Comparison of ENCODE assay signal across 7 cellular contexts in the genomic region with DNA sequence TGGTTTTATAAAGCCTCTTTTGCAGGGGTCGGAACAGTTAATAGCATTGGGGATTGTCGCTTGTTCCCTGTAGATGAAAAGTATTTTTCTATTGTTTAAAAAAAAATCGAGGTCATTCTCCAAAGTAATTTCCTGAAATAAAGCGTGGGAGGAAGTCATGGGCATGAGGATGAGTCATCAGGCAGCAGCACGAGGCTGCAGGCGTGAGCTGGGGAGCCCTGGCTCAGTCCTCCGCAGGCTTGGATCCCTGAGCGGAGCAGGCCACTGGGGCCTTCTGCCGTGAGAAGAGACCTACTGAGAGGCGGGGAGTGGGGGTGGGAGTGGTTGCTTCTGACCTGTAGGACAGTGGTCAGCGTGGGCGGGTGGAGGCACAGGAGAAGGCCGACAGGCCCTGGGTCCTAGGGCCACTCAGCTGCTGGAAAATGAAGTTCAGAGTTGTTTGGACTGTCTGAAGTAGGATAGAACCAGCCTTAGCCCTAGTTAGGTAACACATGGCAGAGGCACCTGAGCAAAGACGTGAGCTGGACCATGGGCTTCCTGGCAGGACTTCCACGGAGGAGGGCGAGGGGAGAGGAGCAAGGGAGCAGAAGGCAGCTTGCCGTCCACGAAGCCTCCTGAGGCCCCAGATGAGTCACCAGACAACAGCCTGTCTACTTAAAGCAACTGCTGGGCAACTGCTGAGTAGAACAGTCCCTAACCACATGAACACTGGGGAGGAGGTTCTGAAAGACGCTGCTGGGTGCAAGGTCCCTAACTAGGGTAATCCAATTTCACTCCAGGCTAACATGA. TPM values are rescaled to one million over a fixed set of nuclear protein-coding genes. Genes with fewer than 3 reads are reported as not detected.
DNase-seq lines count a peak whose midpoint lies in the region; ATAC-seq and TF ChIP-seq lines count a peak whose summit lies in the region.

No MANE protein-coding gene starts in this region.

- H3K36me3 Mint-ChIP-seq in activated T-cell treated with anti-CD3 and anti-CD28 coated beads, Interleukin-2, amount 50 U/mL, for 24 hours (ENCODE audit: low read depth): peaks cover 5% of the 10 kb centered on the region

- H4K91ac ChIP-seq in neuronal stem cell (ENCODE audit: low read depth, low read length, poor library complexity): no peak overlapping the region

- no CpG with 5 or more reads among the region's 19 CpGs for WGBS in neuronal stem cell (ENCODE audit: extremely low coverage in 2 of 2, insufficient read length in 2 of 2, insufficient replicate concordance in 1 of 2), 2 donors
- 4 to 5% methylated on average over 19 of the region's 19 CpGs for WGBS in aorta, 2 donors

- H3K4ac ChIP-seq in neuronal stem cell (ENCODE audit: low read length): no peak overlapping the region

- no peak for TF ChIP-seq CTCF in fibroblast of mammary gland (conservative IDR thresholded peaks at IDR 0.05; ENCODE audit: control insufficient read depth, insufficient read depth, low read depth, low read length)

- H3K4me2 ChIP-seq in neuronal stem cell (ENCODE audit: insufficient read depth, low read length, poor library complexity, severe bottlenecking): no peak overlapping the region

- H2BK12ac ChIP-seq in neuronal stem cell (ENCODE audit: low read length): no peak overlapping the region

- no peak overlapping the region for H2BK15ac ChIP-seq in neuronal stem cell (ENCODE audit: low read length)

- H2AK5ac ChIP-seq in neuronal stem cell (ENCODE audit: low read depth, low read length): no peak overlapping the region

- no peak overlapping the region for H3K4me3 Mint-ChIP-seq in activated T-cell treated with anti-CD3 and anti-CD28 coated beads, Interleukin-2, amount 50 U/mL, for 24 hours

- H3K9me3 Mint-ChIP-seq in activated T-cell treated with anti-CD3 and anti-CD28 coated beads, Interleukin-2, amount 50 U/mL, for 24 hours: peaks cover 7% of the 10 kb centered on the region

- H3K9ac ChIP-seq in neuronal stem cell (ENCODE audit: low read depth, low read length, poor library complexity): no peak overlapping the region

- peak overlapping the region; percentile 34 for H3K27ac ChIP-seq in neuronal stem cell (replicated peaks; ENCODE audit: low read length)
- peak overlapping the region; percentile 90 to 99 for H3K27ac ChIP-seq in aorta (ENCODE audit: low read depth in 1 of 2, low read length in 2 of 2)

- peak overlapping the region; percentile 88 for H2AFZ ChIP-seq in neuronal stem cell (ENCODE audit: low read length)

- H3K4me3 ChIP-seq in MG63 (no peak overlapping the region), fibroblast of mammary gland (ENCODE audit: control insufficient read depth, low read depth, low read length) (no peak overlapping the region), neuronal stem cell (ENCODE audit: low read length in 2 of 2) (no peak overlapping the region), aorta (ENCODE audit: low read length in 2 of 2) (peak overlapping the region in 1 of 2 donors; percentile 10)

- H3K79me1 ChIP-seq in neuronal stem cell (ENCODE audit: low read depth, low read length): no peaks in the 10 kb centered on the region

- H3K23ac ChIP-seq in neuronal stem cell (ENCODE audit: low read depth, low read length, poor library complexity): no peak overlapping the region

- DNase-seq in MG63 (peak; percentile 95), fibroblast of mammary gland (ENCODE audit: low read depth) (peak; percentile 99), neuronal stem cell (ENCODE audit: low spot score) (no peak), aorta (peak; percentile 95), NCI-H1694 treated with DMSO at 0.1 percent for 48 hours (lab: John Stamatoyannopoulos, UW) (no peak)
- peak; percentile 58 for DNase-seq in activated T-cell treated with anti-CD3 and anti-CD28 coated beads, Interleukin-2, amount 50 U/mL, for 24 hours

- H3K9me3 ChIP-seq in MG63 (0 out of 2 replicates have a peak, but pooled peaks cover 3% of the 10 kb centered on the region), neuronal stem cell (replicated peaks in 1 of 2; ENCODE audit: control insufficient read depth in 2 of 2, insufficient read depth in 1 of 2, low read depth in 1 of 2, low read length in 2 of 2) (peaks cover 2 to 9% of the 10 kb centered on the region in 2 donors), aorta (ENCODE audit: control insufficient read depth, low read length) (peaks cover 2% of the 10 kb centered on the region)

- peaks cover 8 to 9% of the 10 kb centered on the region in 2 donors for H3K4me1 ChIP-seq in neuronal stem cell (ENCODE audit: control insufficient read depth in 2 of 2, insufficient read depth in 1 of 2, low read depth in 1 of 2, low read length in 2 of 2)
- H3K4me1 ChIP-seq in aorta (ENCODE audit: control insufficient read depth in 1 of 2, insufficient read depth in 2 of 2, low read length in 2 of 2): peaks cover 0 to 2% of the 10 kb centered on the region in 2 donors

- H3K27ac Mint-ChIP-seq in activated T-cell treated with anti-CD3 and anti-CD28 coated beads, Interleukin-2, amount 50 U/mL, for 24 hours: peak overlapping the region; percentile 86

- no peak overlapping the region for H2BK5ac ChIP-seq in neuronal stem cell (ENCODE audit: low read length)

- no peak overlapping the region for H3K14ac ChIP-seq in neuronal stem cell (ENCODE audit: low read length)

- H3K27me3 ChIP-seq in MG63 (no peaks in the 10 kb centered on the region), neuronal stem cell (ENCODE audit: control insufficient read depth in 3 of 3, insufficient read depth in 3 of 3, low read depth in 1 of 3, low read length in 3 of 3) (no peaks in the 10 kb centered on the region), aorta (ENCODE audit: control insufficient read depth in 1 of 2, insufficient read depth in 2 of 2, low read length in 1 of 2) (no peaks in the 10 kb centered on the region)

- ATAC-seq in GM18867 (IDR thresholded peaks at IDR 0.05; ENCODE audit: unreplicated experiment): peak; percentile 55
- peak; percentile 97 for ATAC-seq in aorta (ENCODE audit: low FRiP score)

- H3K27me3 Mint-ChIP-seq in activated T-cell treated with anti-CD3 and anti-CD28 coated beads, Interleukin-2, amount 50 U/mL, for 24 hours: no peaks in the 10 kb centered on the region

- intact Hi-C loops in aorta (cut with DNase I): no loop called here

- H3K4me1 Mint-ChIP-seq in activated T-cell treated with anti-CD3 and anti-CD28 coated beads, Interleukin-2, amount 50 U/mL, for 24 hours (ENCODE audit: low read depth): peaks cover 34% of the 10 kb centered on the region

- H2BK120ac ChIP-seq in neuronal stem cell (ENCODE audit: low read depth, low read length): no peak overlapping the region

- H3K18ac ChIP-seq in neuronal stem cell (ENCODE audit: low read length): peak overlapping the region; percentile 20

- H3K36me3 ChIP-seq in MG63 (no peaks in the 10 kb centered on the region), neuronal stem cell (replicated peaks in 1 of 2; ENCODE audit: control insufficient read depth in 2 of 2, insufficient read depth in 2 of 2, low read length in 2 of 2) (peaks cover 0 to 2% of the 10 kb centered on the region in 2 donors), aorta (ENCODE audit: control insufficient read depth in 1 of 2, insufficient read depth in 2 of 2, low read length in 1 of 2) (no peaks in the 10 kb centered on the region)

- no peak overlapping the region for H4K8ac ChIP-seq in neuronal stem cell (ENCODE audit: low read depth, low read length)

RNA-seq across cellular contexts. Expression of a gene that starts 21.1 kb away (rescaled TPM):
- total RNA-seq in MG63 (2014; rRNA removed; shearing (Covaris generic); ENCODE audit: low replicate concordance): 90.5 and 117 TPM in 2 replicates
- 2.4 TPM for polyA plus RNA-seq in neuronal stem cell (2013, experiment 1 of 2)
- 3.1 TPM for polyA plus RNA-seq in neuronal stem cell (2013, experiment 2 of 2)
- 100 to 1,000 TPM; 104 to 155 TPM for total RNA-seq in aorta
- 100 to 1,000 TPM; 272 to 547 TPM for polyA plus RNA-seq in aorta

RNA-seq across cellular contexts. Expression of a gene that starts 56.5 kb away (rescaled TPM):
- total RNA-seq in MG63 (2014; rRNA removed; shearing (Covaris generic); ENCODE audit: low replicate concordance): 14.8 and 15.0 TPM in 2 replicates
- 103 TPM for polyA plus RNA-seq in neuronal stem cell (2013, experiment 1 of 2)
- 108 TPM for polyA plus RNA-seq in neuronal stem cell (2013, experiment 2 of 2)
- 100 to 1,000 TPM in 1 of 2 donors, 10 to 100 TPM in 1; 83.5 to 101 TPM for total RNA-seq in aorta
- polyA plus RNA-seq in aorta: 10 to 100 TPM; 28.2 to 41.9 TPM

Comparison
In these comparisons a context has a peak if more than half of its experiments do, and no peak if none do; other contexts are left out.
1. DNase-seq: peak in MG63 (single experiment), activated T-cell treated with anti-CD3 and anti-CD28 coated beads, Interleukin-2, amount 50 U/mL, for 24 hours (single experiment), fibroblast of mammary gland (single experiment) and aorta (2 of 2); none in neuronal stem cell (single experiment) and NCI-H1694 treated with DMSO at 0.1 percent for 48 hours (single experiment).